ENCODE assay signal across 10 cellular contexts in the genomic region with DNA sequence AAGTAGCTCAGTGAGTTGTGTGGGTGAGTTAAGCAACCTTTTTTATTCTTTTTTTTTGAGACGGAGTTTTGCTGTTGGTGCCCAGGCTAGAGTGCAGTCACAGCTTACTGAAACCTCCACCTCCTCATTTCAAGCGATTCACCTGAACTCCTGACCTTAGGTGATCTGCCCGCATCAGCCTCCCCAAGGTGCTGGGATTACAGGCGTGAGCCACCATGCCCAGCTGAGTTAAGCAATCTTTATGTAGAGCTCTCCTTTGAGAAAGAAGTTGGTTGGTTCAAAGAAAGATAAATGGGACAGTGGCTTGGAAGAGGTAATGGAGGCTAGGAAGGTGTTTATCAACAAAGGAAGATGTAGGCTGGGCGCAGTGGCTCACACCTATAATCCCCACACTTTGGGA. TPM values are rescaled to one million over a fixed set of nuclear protein-coding genes. Genes with fewer than 3 reads are reported as not detected.
A peak's percentile ranks its signal among the peaks of the same experiment; 100 is the strongest.
DNase-seq lines count a peak whose midpoint lies in the region; ATAC-seq and TF ChIP-seq lines count a peak whose summit lies in the region.
"Had no signal": no experiment of that assay in that cellular context is flagged by ENCODE, and none has a peak within 500 bp of the region (broad histone marks: within the 10 kb centered on the region; RNA-seq: fewer than 3 reads in every experiment).

No MANE protein-coding gene starts in this region.

- peak overlapping the region; percentile 42 for H3K4me3 Mint-ChIP-seq in activated CD4-positive, alpha-beta T cell treated with anti-CD3 and anti-CD28 coated beads, Interleukin-2, amount 10 ng/mL, durations not matched to agents 7 days and 5 days
- peak overlapping the region; percentile 35 for H3K4me3 Mint-ChIP-seq in activated CD8-positive, alpha-beta T cell treated with anti-CD3 and anti-CD28 coated beads, Interleukin-2, amount 10 ng/mL, durations not matched to agents 7 days and 5 days
- H3K4me3 Mint-ChIP-seq in CD8-positive, alpha-beta memory T cell, result no peak overlapping the region

- CTCF ChIA-PET in activated CD4-positive, alpha-beta T cell treated with anti-CD3 and anti-CD28 coated beads, Interleukin-2, amount 10 ng/mL, durations not matched to agents 7 days and 5 days (lab: Charles Lee), result interaction anchor here (0.8 to 1.3 kb wide), 5 partner anchors 14 to 217 kb away, joined by 3 to 4 read pairs (median 4); no protein-coding TSS in a partner anchor
- CTCF ChIA-PET in activated CD8-positive, alpha-beta T cell treated with anti-CD3 and anti-CD28 coated beads, Interleukin-2, amount 10 ng/mL, durations not matched to agents 7 days and 5 days (lab: Charles Lee), result interaction anchor here (1.1 to 2.4 kb wide), 4 partner anchors 12 to 218 kb away, joined by 3 to 13 read pairs (median 5); partner anchors contain the start of gene TMEM192
- CTCF ChIA-PET in CD8-positive, alpha-beta memory T cell (lab: Charles Lee), result no interaction called here

- H3K36me3 Mint-ChIP-seq in activated CD4-positive, alpha-beta T cell treated with anti-CD3 and anti-CD28 coated beads, Interleukin-2, amount 10 ng/mL, durations not matched to agents 7 days and 5 days (ENCODE audit: low read depth), result peaks cover 32% of the 10 kb centered on the region
- peaks cover 44% of the 10 kb centered on the region for H3K36me3 Mint-ChIP-seq in activated CD8-positive, alpha-beta T cell treated with anti-CD3 and anti-CD28 coated beads, Interleukin-2, amount 10 ng/mL, durations not matched to agents 7 days and 5 days (ENCODE audit: low read depth)
- peaks cover 4 to 32% (median 4%) of the 10 kb centered on the region in 3 donors for H3K36me3 Mint-ChIP-seq in CD8-positive, alpha-beta memory T cell

- H3K36me3 ChIP-seq in CD8-positive, alpha-beta memory T cell (ENCODE audit: insufficient read depth, low read length), result no peaks in the 10 kb centered on the region
- peaks cover 5% of the 10 kb centered on the region for H3K36me3 ChIP-seq in suprapubic skin

- H3K4me1 ChIP-seq in CD8-positive, alpha-beta memory T cell (ENCODE audit: insufficient read depth, low read length), result peaks cover 29% of the 10 kb centered on the region
- peaks cover 23% of the 10 kb centered on the region for H3K4me1 ChIP-seq in suprapubic skin

- peak overlapping the region; percentile 7 for H3K27ac Mint-ChIP-seq in activated CD4-positive, alpha-beta T cell treated with anti-CD3 and anti-CD28 coated beads, Interleukin-2, amount 10 ng/mL, durations not matched to agents 7 days and 5 days
- peak overlapping the region; percentile 70 for H3K27ac Mint-ChIP-seq in activated CD8-positive, alpha-beta T cell treated with anti-CD3 and anti-CD28 coated beads, Interleukin-2, amount 10 ng/mL, durations not matched to agents 7 days and 5 days
- peak overlapping the region in 1 of 8 donors; percentile 15 for H3K27ac Mint-ChIP-seq in CD8-positive, alpha-beta memory T cell

- H3K9me3 ChIP-seq in CD8-positive, alpha-beta memory T cell (ENCODE audit: low read length), result no peaks in the 10 kb centered on the region
- H3K9me3 ChIP-seq in suprapubic skin, result no peaks in the 10 kb centered on the region
- H3K9me3 ChIP-seq: spleen had no signal

- H3K27me3 ChIP-seq in CD8-positive, alpha-beta memory T cell (ENCODE audit: insufficient read depth, low read length, poor library complexity, severe bottlenecking), result no peaks in the 10 kb centered on the region
- no peaks in the 10 kb centered on the region for H3K27me3 ChIP-seq in suprapubic skin
- H3K27me3 ChIP-seq: spleen had no signal

- H3K27ac ChIP-seq in CD8-positive, alpha-beta memory T cell (ENCODE audit: low read depth, low read length), result no peak overlapping the region
- no peak overlapping the region for H3K27ac ChIP-seq in suprapubic skin
- H3K27ac ChIP-seq: spleen had no signal

- DNase-seq in activated CD4-positive, alpha-beta T cell treated with anti-CD3 and anti-CD28 coated beads, Interleukin-2, amount 10 ng/mL, durations not matched to agents 7 days and 5 days, result no peak
- no peak for DNase-seq in activated CD4-positive, alpha-beta T cell treated with anti-CD3 and anti-CD28 coated beads, Interleukin-2, amount 50 U/mL, for 48 hours
- no peak for DNase-seq in activated CD8-positive, alpha-beta T cell treated with anti-CD3 and anti-CD28 coated beads, Interleukin-2, amount 10 ng/mL, durations not matched to agents 7 days and 5 days
- no peak for DNase-seq in fibroblast of the aortic adventitia (ENCODE audit: low read depth)
- no peak for DNase-seq in retinal pigment epithelial cell (ENCODE audit: low read depth)
- DNase-seq in CD8-positive, alpha-beta memory T cell, result no peak
- no peak for DNase-seq in suprapubic skin (ENCODE audit: low spot score in 2 of 2)
- DNase-seq in SHP77 (lab: John Stamatoyannopoulos, UW), result no peak
- DNase-seq: spleen; stimulated activated naive CD4-positive, alpha-beta T cell treated with Interleukin-2 at 50 U/mL for 16 hours had no signal

- H3K9me3 Mint-ChIP-seq in activated CD4-positive, alpha-beta T cell treated with anti-CD3 and anti-CD28 coated beads, Interleukin-2, amount 10 ng/mL, durations not matched to agents 7 days and 5 days, result no peaks in the 10 kb centered on the region
- H3K9me3 Mint-ChIP-seq in activated CD8-positive, alpha-beta T cell treated with anti-CD3 and anti-CD28 coated beads, Interleukin-2, amount 10 ng/mL, durations not matched to agents 7 days and 5 days (ENCODE audit: insufficient read depth), result no peaks in the 10 kb centered on the region
- peaks cover 0 to 1% (median 0%) of the 10 kb centered on the region in 5 donors for H3K9me3 Mint-ChIP-seq in CD8-positive, alpha-beta memory T cell

- H3K27me3 Mint-ChIP-seq in activated CD4-positive, alpha-beta T cell treated with anti-CD3 and anti-CD28 coated beads, Interleukin-2, amount 10 ng/mL, durations not matched to agents 7 days and 5 days, result no peaks in the 10 kb centered on the region
- H3K27me3 Mint-ChIP-seq in activated CD8-positive, alpha-beta T cell treated with anti-CD3 and anti-CD28 coated beads, Interleukin-2, amount 10 ng/mL, durations not matched to agents 7 days and 5 days (ENCODE audit: low read depth), result no peaks in the 10 kb centered on the region
- no peaks in the 10 kb centered on the region for H3K27me3 Mint-ChIP-seq in CD8-positive, alpha-beta memory T cell

- ATAC-seq in activated CD8-positive, alpha-beta T cell treated with anti-CD3 and anti-CD28 coated beads, Interleukin-2, amount 10 ng/mL, durations not matched to agents 7 days and 5 days, result no peak

- POLR2A ChIA-PET in activated CD4-positive, alpha-beta T cell treated with anti-CD3 and anti-CD28 coated beads, Interleukin-2, amount 10 ng/mL, durations not matched to agents 7 days and 5 days (lab: Charles Lee), result no interaction called here
- POLR2A ChIA-PET in activated CD8-positive, alpha-beta T cell treated with anti-CD3 and anti-CD28 coated beads, Interleukin-2, amount 10 ng/mL, durations not matched to agents 7 days and 5 days (lab: Charles Lee), result no interaction called here
- POLR2A ChIA-PET in CD8-positive, alpha-beta memory T cell (lab: Charles Lee), result no interaction called here

- H3K4me1 Mint-ChIP-seq in activated CD4-positive, alpha-beta T cell treated with anti-CD3 and anti-CD28 coated beads, Interleukin-2, amount 10 ng/mL, durations not matched to agents 7 days and 5 days, result peaks cover 41% of the 10 kb centered on the region
- H3K4me1 Mint-ChIP-seq in activated CD8-positive, alpha-beta T cell treated with anti-CD3 and anti-CD28 coated beads, Interleukin-2, amount 10 ng/mL, durations not matched to agents 7 days and 5 days (ENCODE audit: low read depth), result peaks cover 53% of the 10 kb centered on the region
- H3K4me1 Mint-ChIP-seq in CD8-positive, alpha-beta memory T cell, result peaks cover 31 to 43% (median 32%) of the 10 kb centered on the region in 3 donors

- no peak for TF ChIP-seq POLR2A in suprapubic skin (IDR thresholded peaks at IDR 0.05)

- TF ChIP-seq EP300 in suprapubic skin (IDR thresholded peaks at IDR 0.05), result no peak

- H3K4me3 ChIP-seq in fibroblast of the aortic adventitia (ENCODE audit: low read depth, low read length) (peak overlapping the region; percentile 29), retinal pigment epithelial cell (ENCODE audit: low read length) (peak overlapping the region; percentile 96), suprapubic skin (no peak overlapping the region)
- no peak overlapping the region for H3K4me3 ChIP-seq in CD8-positive, alpha-beta memory T cell (ENCODE audit: low read length)
- H3K4me3 ChIP-seq: spleen had no signal

- TF ChIP-seq CTCF in fibroblast of the aortic adventitia (IDR thresholded peaks at IDR 0.05; ENCODE audit: insufficient read depth, low read length), result no peak
- no peak for TF ChIP-seq CTCF in retinal pigment epithelial cell (conservative IDR thresholded peaks at IDR 0.05; ENCODE audit: low read depth, low read length)
- TF ChIP-seq CTCF in suprapubic skin (IDR thresholded peaks at IDR 0.05), result no peak

- WGBS in suprapubic skin, result 85% methylated on average over 5 of the region's 5 CpGs

RNA-seq across cellular contexts. Expression of gene MSMO1, which starts 3.2 kb away (rescaled TPM):
- total RNA-seq in activated CD4-positive, alpha-beta T cell treated with anti-CD3 and anti-CD28 coated beads, Interleukin-2, amount 10 ng/mL, durations not matched to agents 7 days and 5 days, result 10 to 100 TPM; 35.9 to 44.7 TPM
- total RNA-seq in activated CD8-positive, alpha-beta T cell treated with anti-CD3 and anti-CD28 coated beads, Interleukin-2, amount 10 ng/mL, durations not matched to agents 7 days and 5 days, result 10 to 100 TPM; 47.4 to 51.6 TPM
- total RNA-seq in fibroblast of the aortic adventitia (ENCODE audit: low replicate concordance), result 101 and 141 TPM in 2 replicates
- 10 to 100 TPM; 26.8 to 29.1 TPM for total RNA-seq in CD8-positive, alpha-beta memory T cell
- polyA plus RNA-seq in CD8-positive, alpha-beta memory T cell, result 22.4 TPM
- total RNA-seq in suprapubic skin, result 100 to 1,000 TPM in 3 of 4 donors, 10 to 100 TPM in 1; 48.8 to 173 (median 133) TPM

RNA-seq across cellular contexts. Expression of gene CPE, which starts 48.1 kb away (rescaled TPM):
- total RNA-seq in activated CD4-positive, alpha-beta T cell treated with anti-CD3 and anti-CD28 coated beads, Interleukin-2, amount 10 ng/mL, durations not matched to agents 7 days and 5 days, result not detected
- total RNA-seq in activated CD8-positive, alpha-beta T cell treated with anti-CD3 and anti-CD28 coated beads, Interleukin-2, amount 10 ng/mL, durations not matched to agents 7 days and 5 days, result not detected
- 79.4 and 116 TPM in 2 replicates for total RNA-seq in fibroblast of the aortic adventitia (ENCODE audit: low replicate concordance)
- not detected for total RNA-seq in CD8-positive, alpha-beta memory T cell
- not detected for polyA plus RNA-seq in CD8-positive, alpha-beta memory T cell
- total RNA-seq in suprapubic skin, result 10 to 100 TPM; 22.3 to 33.5 (median 30.9) TPM

Comparison
In these comparisons a context has a peak if more than half of its experiments do, and no peak if none do; other contexts are left out.
1. H3K4me3 Mint-ChIP-seq: peak in activated CD4-positive, alpha-beta T cell treated with anti-CD3 and anti-CD28 coated beads, Interleukin-2, amount 10 ng/mL, durations not matched to agents 7 days and 5 days (single experiment) and activated CD8-positive, alpha-beta T cell treated with anti-CD3 and anti-CD28 coated beads, Interleukin-2, amount 10 ng/mL, durations not matched to agents 7 days and 5 days (single experiment); none in CD8-positive, alpha-beta memory T cell (0 of 7).
2. H3K4me3 ChIP-seq: peak in fibroblast of the aortic adventitia (single experiment) and retinal pigment epithelial cell (single experiment); none in CD8-positive, alpha-beta memory T cell (single experiment) and suprapubic skin (single experiment).
3. RNA of gene CPE, which starts 48.1 kb away (total RNA-seq): 79.4 to 116 TPM in fibroblast of the aortic adventitia and 22.3 to 33.5 TPM in suprapubic skin; not detected in activated CD8-positive, alpha-beta T cell treated with anti-CD3 and anti-CD28 coated beads, Interleukin-2, amount 10 ng/mL, durations not matched to agents 7 days and 5 days, not detected in activated CD4-positive, alpha-beta T cell treated with anti-CD3 and anti-CD28 coated beads, Interleukin-2, amount 10 ng/mL, durations not matched to agents 7 days and 5 days and not detected in CD8-positive, alpha-beta memory T cell; every median in the first group is over 10 times any median in the second.